Comparison of ENCODE assay signal across 29 cellular contexts in genomic region chr14:91205449-91205848, GRCh38. TPM values are rescaled to one million over a fixed set of nuclear protein-coding genes. Genes with fewer than 3 reads are reported as not detected.
A peak's percentile ranks its signal among the peaks of the same experiment; 100 is the strongest.
DNase-seq lines count a peak whose midpoint lies in the region; ATAC-seq, FAIRE-seq and TF ChIP-seq lines count a peak whose summit lies in the region.
"Had no signal": no experiment of that assay in that cellular context is flagged by ENCODE, and none has a peak within 500 bp of the region (broad histone marks: within the 10 kb centered on the region; RNA-seq: fewer than 3 reads in every experiment).

No MANE protein-coding gene starts in this region.

- H3K4me1 ChIP-seq in IMR-90 (ENCODE audit: control insufficient read depth, insufficient read depth, low read length) (no peaks in the 10 kb centered on the region), K562 (replicated peaks in 1 of 2; ENCODE audit: control insufficient read depth in 2 of 2, insufficient read depth in 2 of 2, low read length in 2 of 2) (peaks cover 11 to 24% of the 10 kb centered on the region in 2 experiments), mesenchymal stem cell (ENCODE audit: control insufficient read depth, insufficient read depth, low read depth, low read length) (no peaks in the 10 kb centered on the region), stomach (peaks cover 5 to 13% (median 8%) of the 10 kb centered on the region in 4 donors), adrenal gland (replicated peaks in 1 of 2) (no peaks in the 10 kb centered on the region)

- no peak overlapping the region for H3K23ac ChIP-seq in IMR-90 (ENCODE audit: low read depth, low read length)
- H3K23ac ChIP-seq in mesenchymal stem cell (ENCODE audit: low read length in 2 of 2) = no peak overlapping the region

- H3K4me2 ChIP-seq in IMR-90 (ENCODE audit: low read depth, low read length) (no peak overlapping the region), K562 (ENCODE audit: insufficient read depth, low read length) (no peak overlapping the region), mesenchymal stem cell (ENCODE audit: low read length, poor library complexity, severe bottlenecking) (no peak overlapping the region)
- H3K4me2 ChIP-seq: smooth muscle cell had no signal

- H3K4me3 ChIP-seq in IMR-90 (ENCODE audit: insufficient read depth, low read depth, low read length) = no peak overlapping the region
- H3K4me3 ChIP-seq in K562 = no peak overlapping the region
- H3K4me3 ChIP-seq in mesenchymal stem cell (ENCODE audit: insufficient read depth in 1 of 2, low read depth in 1 of 2, low read length in 2 of 2) = no peak overlapping the region
- no peak overlapping the region for H3K4me3 ChIP-seq in stomach
- H3K4me3 ChIP-seq in adrenal gland = no peak overlapping the region
- H3K4me3 ChIP-seq: BLaER1 treated with 17β-estradiol and CSF1 and Interleukin-3, amounts not matched to agents 10 nM and 100 nM; smooth muscle cell; upper lobe of left lung had no signal

- H3K18ac ChIP-seq in IMR-90 (ENCODE audit: low read depth, low read length) (no peak overlapping the region), mesenchymal stem cell (ENCODE audit: low read depth in 1 of 2, low read length in 2 of 2) (no peak overlapping the region)

- H3K9me1 ChIP-seq in IMR-90 (ENCODE audit: insufficient read depth, low read length) (0 out of 2 replicates have a peak, but pooled peaks cover 4% of the 10 kb centered on the region), K562 (ENCODE audit: control insufficient read depth, insufficient read depth, low read length) (no peaks in the 10 kb centered on the region)

- H3K27me3 ChIP-seq in IMR-90 (ENCODE audit: control insufficient read depth, insufficient read depth, low read length) (no peaks in the 10 kb centered on the region), K562 (ENCODE audit: control insufficient read depth in 2 of 2, insufficient read depth in 2 of 2, low read length in 2 of 2) (no peaks in the 10 kb centered on the region), mesenchymal stem cell (ENCODE audit: control insufficient read depth in 1 of 2, insufficient read depth in 1 of 2, low read length in 2 of 2) (no peaks in the 10 kb centered on the region), stomach (no peaks in the 10 kb centered on the region), adrenal gland (no peaks in the 10 kb centered on the region)
- H3K27me3 ChIP-seq: BLaER1 treated with 17β-estradiol and CSF1 and Interleukin-3, amounts not matched to agents 10 nM and 100 nM; brain microvascular endothelial cell; upper lobe of left lung had no signal

- H3K36me3 ChIP-seq in IMR-90 (ENCODE audit: control insufficient read depth, insufficient read depth, low read length) (peaks cover 10% of the 10 kb centered on the region; the same call in 1 of the 2 replicates), K562 (ENCODE audit: control insufficient read depth, insufficient read depth, low read length) (peaks cover 50% of the 10 kb centered on the region; the same call in 2 of the 3 replicates), mesenchymal stem cell (ENCODE audit: control insufficient read depth in 1 of 2, insufficient read depth in 2 of 2, low read depth in 1 of 2, low read length in 2 of 2) (peaks cover 40 to 81% of the 10 kb centered on the region in 2 experiments), stomach (peaks cover 59 to 100% (median 96%) of the 10 kb centered on the region in 4 donors), adrenal gland (replicated peaks in 1 of 2) (peaks cover 0 to 46% of the 10 kb centered on the region in 2 donors)
- H3K36me3 ChIP-seq: brain microvascular endothelial cell had no signal

- H3K4ac ChIP-seq in IMR-90 (ENCODE audit: low read depth, low read length) (no peak overlapping the region), mesenchymal stem cell (ENCODE audit: low read depth in 1 of 2, low read length in 2 of 2) (no peak overlapping the region)

- H3K56ac ChIP-seq in IMR-90 (ENCODE audit: extremely low read depth, insufficient read depth, low read length) = no peak overlapping the region

- H3K14ac ChIP-seq in IMR-90 (replicated peaks; ENCODE audit: low read depth, low read length) = no peak overlapping the region
- H3K14ac ChIP-seq in mesenchymal stem cell (ENCODE audit: low read length in 2 of 2) = no peak overlapping the region

- no peak for FAIRE-seq in K562 (lab: Jason Lieb, UNC)
- FAIRE-seq: colon, D721Med, HTR-8/SVneo had no signal

- BruUV-seq in IMR-90 (replicated peaks; lab: Mats Ljungman, UMichigan) = no TSS peak
- no TSS peak for BruUV-seq in K562 (replicated peaks; lab: Mats Ljungman, UMichigan)

- no peak for TF ChIP-seq CTCF in activated CD8-positive, alpha-beta T cell treated with anti-CD3 and anti-CD28 coated beads for 36 hours (IDR thresholded peaks at IDR 0.05)
- TF ChIP-seq CTCF in IMR-90 (conservative IDR thresholded peaks at IDR 0.05; ENCODE audit: low read depth, low read length) (no peak), K562 (IDR thresholded peaks at IDR 0.05 in 2 of 3, conservative IDR thresholded peaks at IDR 0.05 in 1 of 3; ENCODE audit: insufficient read depth in 2 of 3, low read depth in 1 of 3, low read length in 3 of 3) (no peak), stomach (IDR thresholded peaks at IDR 0.05) (no peak), adrenal gland (IDR thresholded peaks at IDR 0.05) (no peak)

- H3K9ac ChIP-seq in IMR-90 (ENCODE audit: low read depth, low read length) = no peak overlapping the region
- no peak overlapping the region for H3K9ac ChIP-seq in K562 (ENCODE audit: insufficient read depth in 1 of 2, low read depth in 2 of 2, low read length in 2 of 2)
- no peak overlapping the region for H3K9ac ChIP-seq in mesenchymal stem cell (ENCODE audit: low read length)
- H3K9ac ChIP-seq: BLaER1 treated with 17β-estradiol and CSF1 and Interleukin-3, amounts not matched to agents 10 nM and 100 nM had no signal

- H4K20me1 ChIP-seq in IMR-90 (ENCODE audit: insufficient read depth, low read length) = no peaks in the 10 kb centered on the region
- H4K20me1 ChIP-seq in K562 (replicated peaks; ENCODE audit: control insufficient read depth, insufficient read depth, low read length) = no peaks in the 10 kb centered on the region

- H3K79me1 ChIP-seq in IMR-90 (ENCODE audit: low read depth in 1 of 2, low read length in 2 of 2) (no peaks in the 10 kb centered on the region), mesenchymal stem cell (replicated peaks; ENCODE audit: low read length, poor library complexity, severe bottlenecking) (no peaks in the 10 kb centered on the region)

- H3K27ac Mint-ChIP-seq in activated CD8-positive, alpha-beta T cell treated with anti-CD3 and anti-CD28 coated beads for 36 hours = peak overlapping the region; percentile 82
- no peak overlapping the region for H3K27ac Mint-ChIP-seq in activated CD8-positive, alpha-beta T cell treated with anti-CD3 and anti-CD28 coated beads, Interleukin-2, amount 10 ng/mL, durations not matched to agents 7 days and 5 days
- H3K27ac Mint-ChIP-seq: HFFc6, memory B cell had no signal

- no peak overlapping the region for H3K4me3 Mint-ChIP-seq in activated CD8-positive, alpha-beta T cell treated with anti-CD3 and anti-CD28 coated beads for 36 hours
- H3K4me3 Mint-ChIP-seq in activated CD8-positive, alpha-beta T cell treated with anti-CD3 and anti-CD28 coated beads, Interleukin-2, amount 10 ng/mL, durations not matched to agents 7 days and 5 days = no peak overlapping the region
- H3K4me3 Mint-ChIP-seq: HFFc6, memory B cell had no signal

- peak; percentile 58 for ATAC-seq in activated CD8-positive, alpha-beta T cell treated with anti-CD3 and anti-CD28 coated beads for 36 hours
- no peak for ATAC-seq in activated CD8-positive, alpha-beta T cell treated with anti-CD3 and anti-CD28 coated beads, Interleukin-2, amount 10 ng/mL, durations not matched to agents 7 days and 5 days
- ATAC-seq in IMR-90 (ENCODE audit: low read depth) (no peak), K562 (no peak)
- ATAC-seq in stimulated activated naive CD8-positive, alpha-beta T cell treated with anti-CD3 and anti-CD28 coated beads, Interleukin-15, Interleukin-2, amounts not matched to agents 100 U/mL and 50 U/mL, for 24 hours = peak; percentile 62
- ATAC-seq: left cardiac atrium had no signal

- H4K8ac ChIP-seq in IMR-90 (ENCODE audit: low read depth in 2 of 2, low read length in 2 of 2) = no peak overlapping the region
- H4K8ac ChIP-seq in mesenchymal stem cell (ENCODE audit: low read length) = no peak overlapping the region

- dilution Hi-C loops in IMR-90 (cut with HindIII; ENCODE audit: low sequenced_read_pairs, unreplicated experiment) = no loop called here

- H2AFZ ChIP-seq in IMR-90 (replicated peaks; ENCODE audit: low read length, poor library complexity) (no peak overlapping the region), K562 (ENCODE audit: low read depth, low read length) (no peak overlapping the region), mesenchymal stem cell (ENCODE audit: low read depth, low read length) (no peak overlapping the region)

- no peaks in the 10 kb centered on the region for H3K27me3 Mint-ChIP-seq in activated CD8-positive, alpha-beta T cell treated with anti-CD3 and anti-CD28 coated beads for 36 hours
- no peaks in the 10 kb centered on the region for H3K27me3 Mint-ChIP-seq in activated CD8-positive, alpha-beta T cell treated with anti-CD3 and anti-CD28 coated beads, Interleukin-2, amount 10 ng/mL, durations not matched to agents 7 days and 5 days (ENCODE audit: low read depth)
- H3K27me3 Mint-ChIP-seq: memory B cell had no signal

- no peak overlapping the region for H4K91ac ChIP-seq in IMR-90 (ENCODE audit: insufficient read depth, low read depth, low read length)
- no peak overlapping the region for H4K91ac ChIP-seq in mesenchymal stem cell (ENCODE audit: low read length)

- H3K4me1 Mint-ChIP-seq in activated CD8-positive, alpha-beta T cell treated with anti-CD3 and anti-CD28 coated beads for 36 hours (ENCODE audit: low read depth) = peaks cover 37% of the 10 kb centered on the region
- peaks cover 54% of the 10 kb centered on the region for H3K4me1 Mint-ChIP-seq in activated CD8-positive, alpha-beta T cell treated with anti-CD3 and anti-CD28 coated beads, Interleukin-2, amount 10 ng/mL, durations not matched to agents 7 days and 5 days (ENCODE audit: low read depth)
- H3K4me1 Mint-ChIP-seq: memory B cell had no signal

- TF ChIP-seq POLR2A in IMR-90 (IDR thresholded peaks at IDR 0.05; ENCODE audit: low read depth, low read length) (no peak), K562 (conservative IDR thresholded peaks at IDR 0.05) (no peak), stomach (IDR thresholded peaks at IDR 0.05) (no peak), adrenal gland (IDR thresholded peaks at IDR 0.05) (no peak)

- H2AK9ac ChIP-seq in IMR-90 (replicated peaks; ENCODE audit: low read depth, low read length, poor library complexity) = peak overlapping the region; percentile 81

- no peaks in the 10 kb centered on the region for H3K9me3 ChIP-seq in IMR-90 (ENCODE audit: control insufficient read depth, insufficient read depth, low read length)
- H3K9me3 ChIP-seq in K562 (replicated peaks; ENCODE audit: control insufficient read depth, insufficient read depth, low read depth, low read length) = peaks cover 9% of the 10 kb centered on the region
- peaks cover 6% of the 10 kb centered on the region for H3K9me3 ChIP-seq in mesenchymal stem cell (ENCODE audit: control insufficient read depth, low read length)
- no peaks in the 10 kb centered on the region for H3K9me3 ChIP-seq in stomach
- no peaks in the 10 kb centered on the region for H3K9me3 ChIP-seq in adrenal gland (replicated peaks in 1 of 3)
- H3K9me3 ChIP-seq: upper lobe of left lung had no signal

- H2BK120ac ChIP-seq in IMR-90 (ENCODE audit: low read depth, low read length) = no peak overlapping the region
- H2BK120ac ChIP-seq in mesenchymal stem cell (ENCODE audit: low read depth, low read length) = no peak overlapping the region

- in situ Hi-C loops in IMR-90 (cut with MboI; ENCODE audit: low sequenced_read_pairs) (no loop called here), K562 (cut with MboI) (no loop called here)

- TF ChIP-seq EP300 in K562 (IDR thresholded peaks at IDR 0.05; ENCODE audit: low read length) (no peak), stomach (IDR thresholded peaks at IDR 0.05) (no peak)

- peak; percentile 40 for DNase-seq in activated CD8-positive, alpha-beta T cell treated with anti-CD3 and anti-CD28 coated beads for 36 hours
- no peak for DNase-seq in activated CD8-positive, alpha-beta T cell treated with anti-CD3 and anti-CD28 coated beads, Interleukin-2, amount 10 ng/mL, durations not matched to agents 7 days and 5 days
- DNase-seq in IMR-90 = no peak
- DNase-seq in K562 (ENCODE audit: extremely low read depth in 1 of 4, low spot score in 3 of 4) = no peak
- no peak for DNase-seq in stimulated activated naive CD8-positive, alpha-beta T cell treated with anti-CD3 and anti-CD28 coated beads, Interleukin-15, Interleukin-2, amounts not matched to agents 100 U/mL and 50 U/mL, for 24 hours
- no peak for DNase-seq in mesenchymal stem cell
- DNase-seq in stomach = no peak
- no peak for DNase-seq in adrenal gland
- DNase-seq: ACHN; activated CD4-positive, alpha-beta T cell treated with anti-CD3 and anti-CD28 coated beads for 48 hours; brain microvascular endothelial cell; EL; glutamatergic neuron; HFFc6; Karpas-422; left cardiac atrium; NCI-H1092; NCI-H1930; NCI-H748 treated with DMSO at 0.1 percent for 48 hours; occipital lobe; Right ventricle myocardium superior; stimulated activated CD4-positive, alpha-beta T cell treated with anti-CD3 and anti-CD28 coated beads, Interleukin-2, amount 100 ng/mL, for 48 hours; upper lobe of left lung had no signal

- intact Hi-C loops in activated CD8-positive, alpha-beta T cell treated with anti-CD3 and anti-CD28 coated beads for 36 hours (cut with micrococcal nuclease) = no loop called here
- intact Hi-C loops in IMR-90 (cut with micrococcal nuclease) (no loop called here), K562 (cut with micrococcal nuclease) (no loop called here), stomach (cut with DNase I; ENCODE audit: low total_unique reads) (no loop called here), adrenal gland (cut with DNase I) (no loop called here)

- peaks cover 6% of the 10 kb centered on the region for H3K9me3 Mint-ChIP-seq in activated CD8-positive, alpha-beta T cell treated with anti-CD3 and anti-CD28 coated beads for 36 hours
- peaks cover 7% of the 10 kb centered on the region for H3K9me3 Mint-ChIP-seq in activated CD8-positive, alpha-beta T cell treated with anti-CD3 and anti-CD28 coated beads, Interleukin-2, amount 10 ng/mL, durations not matched to agents 7 days and 5 days (ENCODE audit: insufficient read depth)
- H3K9me3 Mint-ChIP-seq: memory B cell had no signal

- no peak overlapping the region for H2BK20ac ChIP-seq in IMR-90 (ENCODE audit: low read depth, low read length)

- no peak overlapping the region for H2AK5ac ChIP-seq in IMR-90 (ENCODE audit: low read depth, low read length)
- no peak overlapping the region for H2AK5ac ChIP-seq in mesenchymal stem cell (ENCODE audit: low read length, severe bottlenecking)

- H4K5ac ChIP-seq in IMR-90 (ENCODE audit: low read depth, low read length) = no peak overlapping the region

- H2BK15ac ChIP-seq in IMR-90 (ENCODE audit: low read depth, low read length) (no peak overlapping the region), mesenchymal stem cell (ENCODE audit: low read depth, poor library complexity, severe bottlenecking) (no peak overlapping the region)

- POLR2A ChIA-PET in activated CD8-positive, alpha-beta T cell treated with anti-CD3 and anti-CD28 coated beads for 36 hours (lab: Charles Lee) = interaction anchor here (0.5 to 0.8 kb wide), 3 partner anchors 9 to 300 kb away, joined by 3 read pairs; no protein-coding TSS in a partner anchor
- POLR2A ChIA-PET in activated CD8-positive, alpha-beta T cell treated with anti-CD3 and anti-CD28 coated beads, Interleukin-2, amount 10 ng/mL, durations not matched to agents 7 days and 5 days (lab: Charles Lee) = interaction anchor here (2.2 kb wide), 1 partner anchor 11 kb away, joined by 7 read pairs; no protein-coding TSS in a partner anchor
- POLR2A ChIA-PET in IMR-90 (lab: Charles Lee; ENCODE audit: unreplicated experiment) (no interaction called here), K562 (lab: Yijun Ruan, JAX) (no interaction called here)

- H2BK5ac ChIP-seq in IMR-90 (ENCODE audit: low read depth, low read length, poor library complexity, severe bottlenecking) (no peak overlapping the region), mesenchymal stem cell (ENCODE audit: low read depth, low read length, poor library complexity, severe bottlenecking) (no peak overlapping the region)

- H3K27ac ChIP-seq in IMR-90 (ENCODE audit: insufficient read depth, low read length) = no peak overlapping the region
- no peak overlapping the region for H3K27ac ChIP-seq in K562 (ENCODE audit: extremely low read depth, low read depth, low read length)
- no peak overlapping the region for H3K27ac ChIP-seq in mesenchymal stem cell (ENCODE audit: low read length, poor library complexity, severe bottlenecking)
- H3K27ac ChIP-seq in stomach = no peak overlapping the region
- no peak overlapping the region for H3K27ac ChIP-seq in adrenal gland
- H3K27ac ChIP-seq: brain microvascular endothelial cell had no signal

- TF ChIP-seq RAD21 in IMR-90 (IDR thresholded peaks at IDR 0.05; ENCODE audit: low read length) (no peak), K562 (CRISPR knock-in tag; conservative IDR thresholded peaks at IDR 0.05 in 1 of 2, IDR thresholded peaks at IDR 0.05 in 1 of 2) (no peak)

- no peaks in the 10 kb centered on the region for H3K79me2 ChIP-seq in K562 (ENCODE audit: control insufficient read depth, insufficient read depth, low read length)

- peaks cover 76% of the 10 kb centered on the region for H3K36me3 Mint-ChIP-seq in activated CD8-positive, alpha-beta T cell treated with anti-CD3 and anti-CD28 coated beads for 36 hours (ENCODE audit: low read depth)
- peaks cover 87% of the 10 kb centered on the region for H3K36me3 Mint-ChIP-seq in activated CD8-positive, alpha-beta T cell treated with anti-CD3 and anti-CD28 coated beads, Interleukin-2, amount 10 ng/mL, durations not matched to agents 7 days and 5 days (ENCODE audit: low read depth)

- H2BK12ac ChIP-seq in mesenchymal stem cell (ENCODE audit: low read length in 2 of 2) = no peak overlapping the region

- WGBS in IMR-90 (ENCODE audit: extremely low coverage in 2 of 2, insufficient read length in 1 of 2), 2 experiments = no CpG with 5 or more reads among the region's 7 CpGs
- WGBS in K562 (ENCODE audit: insufficient coverage, low coverage, missing lambda C conversion rate) = 66% methylated on average over 6 of the region's 7 CpGs
- 88% methylated on average over 6 of the region's 7 CpGs for WGBS in mesenchymal stem cell
- 76 to 87% (median 82%) methylated on average over 7 of the region's 7 CpGs for WGBS in stomach, 5 donors
- 83 to 96% (median 86%) methylated on average over 7 of the region's 7 CpGs for WGBS in adrenal gland, 4 donors

- CTCF ChIA-PET in activated CD8-positive, alpha-beta T cell treated with anti-CD3 and anti-CD28 coated beads for 36 hours (lab: Charles Lee) = interaction anchor here (0.9 to 1.5 kb wide), 3 partner anchors 17 to 28 kb away, joined by 3 to 4 read pairs (median 3); no protein-coding TSS in a partner anchor
- CTCF ChIA-PET in activated CD8-positive, alpha-beta T cell treated with anti-CD3 and anti-CD28 coated beads, Interleukin-2, amount 10 ng/mL, durations not matched to agents 7 days and 5 days (lab: Charles Lee) = interaction anchor here (1.2 to 3.0 kb wide), 4 partner anchors 11 to 28 kb away, joined by 3 to 7 read pairs (median 4); no protein-coding TSS in a partner anchor
- CTCF ChIA-PET in IMR-90 (lab: Yijun Ruan, JAX) (no interaction called here), K562 (lab: Yijun Ruan, JAX; ENCODE audit: low intra/inter-chr PET ratio) (no interaction called here)

RNA-seq across cellular contexts. Expression of gene GPR68, which starts 39.1 kb away (rescaled TPM):
- 10 to 100 TPM; 11.9 to 14.0 TPM for total RNA-seq in activated CD8-positive, alpha-beta T cell treated with anti-CD3 and anti-CD28 coated beads for 36 hours
- total RNA-seq in activated CD8-positive, alpha-beta T cell treated with anti-CD3 and anti-CD28 coated beads, Interleukin-2, amount 10 ng/mL, durations not matched to agents 7 days and 5 days = 10 to 100 TPM; 44.6 to 45.3 TPM
- 0.28 and 0.72 TPM in 2 replicates for total RNA-seq in IMR-90 (2012; rRNA removed)
- polyA plus RNA-seq in IMR-90 (2012; rRNA removed) = 0.94 and 1.0 TPM in 2 replicates
- polyA plus RNA-seq in IMR-90 (2012; cell fraction: cytosol; rRNA removed) = 0.28 and 1.3 TPM in 2 replicates
- polyA plus RNA-seq in IMR-90 (2012; cell fraction: nucleus; rRNA removed; ENCODE audit: low replicate concordance) = 0.58 and 1.4 TPM in 2 replicates
- 5.9 and 14.8 TPM in 2 replicates for total RNA-seq in K562 (2011; cell fraction: chromatin; rRNA removed; ENCODE audit: low replicate concordance)
- total RNA-seq in K562 (2011; cell fraction: nucleolus; rRNA removed) = 11.4 and 16.2 TPM in 2 replicates
- total RNA-seq in K562 (2011; cell fraction: nucleoplasm; rRNA removed) = 8.6 and 12.0 TPM in 2 replicates
- total RNA-seq in K562 (2014; rRNA removed) = 7.4 and 7.9 TPM in 2 replicates
- 2.2 and 2.8 TPM in 2 replicates for total RNA-seq in K562 (2014; rRNA removed; fragmentation: Illumina TruSeq; extraction: Trizol)
- 2.4 and 2.7 TPM in 2 replicates for total RNA-seq in K562 (2015; rRNA removed; fragmentation: Illumina TruSeq; extraction: Trizol)
- total RNA-seq in K562 (2021) = 7.1 and 9.4 TPM in 2 replicates
- polyA plus RNA-seq in K562 (2011; rRNA removed) = 5.2 and 9.0 TPM in 2 replicates
- 16.0 and 35.2 TPM in 2 replicates for polyA plus RNA-seq in K562 (2011; cell fraction: cytosol; rRNA removed)
- 6.6 and 8.3 TPM in 2 replicates for polyA plus RNA-seq in K562 (2011; cell fraction: nucleus; rRNA removed)
- polyA plus RNA-seq in K562 (2012) = 5.9 and 17.3 TPM in 2 replicates
- polyA plus RNA-seq in K562 (2014; fragmentation: Illumina TruSeq; extraction: Trizol) = 3.7 and 6.6 TPM in 2 replicates
- under 1 TPM; 0.41 to 0.53 TPM for polyA plus RNA-seq in K562 (2014; fragmentation: Nextera tagmentation; extraction: Ambion mirVana)
- polyA plus RNA-seq in K562 (2014; rRNA removed) = 5.0 and 5.8 TPM in 2 replicates
- 5.1 and 6.3 TPM in 2 replicates for polyA minus RNA-seq in K562 (2011; rRNA and poly(A)+ RNA removed)
- polyA minus RNA-seq in K562 (2011; cell fraction: cytosol; rRNA and poly(A)+ RNA removed) = 8.9 and 9.6 TPM in 2 replicates
- 2.2 and 3.7 TPM in 2 replicates for polyA minus RNA-seq in K562 (2011; cell fraction: nucleus; rRNA and poly(A)+ RNA removed)
- 0.73 TPM for polyA plus RNA-seq in mesenchymal stem cell (2013, experiment 1 of 2)
- polyA plus RNA-seq in mesenchymal stem cell (2013, experiment 2 of 2) = 0.55 TPM
- 10 to 100 TPM in 2 of 5 donors, 1 to 10 TPM in 1, not detected in 2; 4.0 to 19.3 (median 11.0) TPM for total RNA-seq in stomach
- 10 to 100 TPM in 1 of 3 donors, 1 to 10 TPM in 2; 1.9 to 10.9 (median 7.2) TPM for polyA plus RNA-seq in stomach
- total RNA-seq in adrenal gland = 1 to 10 TPM in 3 of 8 donors, under 1 TPM in 4, not detected in 1; 0.29 to 4.5 (median 0.78) TPM
- polyA plus RNA-seq in adrenal gland = 1 to 10 TPM; 1.0 to 1.8 (median 1.2) TPM

Comparison
In these comparisons a context has a peak if more than half of its experiments do, and no peak if none do; other contexts are left out.
1. ATAC-seq: peak in activated CD8-positive, alpha-beta T cell treated with anti-CD3 and anti-CD28 coated beads for 36 hours (single experiment) and stimulated activated naive CD8-positive, alpha-beta T cell treated with anti-CD3 and anti-CD28 coated beads, Interleukin-15, Interleukin-2, amounts not matched to agents 100 U/mL and 50 U/mL, for 24 hours (single experiment); none in activated CD8-positive, alpha-beta T cell treated with anti-CD3 and anti-CD28 coated beads, Interleukin-2, amount 10 ng/mL, durations not matched to agents 7 days and 5 days (single experiment), IMR-90 (single experiment) and K562 (single experiment).
2. CTCF ChIA-PET loops: an anchor here in activated CD8-positive, alpha-beta T cell treated with anti-CD3 and anti-CD28 coated beads for 36 hours (0.9 to 1.5 kb wide) and activated CD8-positive, alpha-beta T cell treated with anti-CD3 and anti-CD28 coated beads, Interleukin-2, amount 10 ng/mL, durations not matched to agents 7 days and 5 days (1.2 to 3.0 kb wide); none called in IMR-90 and K562.
3. POLR2A ChIA-PET loops: an anchor here in activated CD8-positive, alpha-beta T cell treated with anti-CD3 and anti-CD28 coated beads for 36 hours (0.5 to 0.8 kb wide) and activated CD8-positive, alpha-beta T cell treated with anti-CD3 and anti-CD28 coated beads, Interleukin-2, amount 10 ng/mL, durations not matched to agents 7 days and 5 days (2.2 kb wide); none called in IMR-90 and K562.